In genomic region chr14:43894534-43894933, GRCh38 we compare ENCODE assay signal across 10 cellular contexts.
DNase-seq lines count a peak whose midpoint lies in the region; TF ChIP-seq lines count a peak whose summit lies in the region.
"Had no signal": no experiment of that assay in that cellular context is flagged by ENCODE, and none has a peak within 500 bp of the region (broad histone marks: within the 10 kb centered on the region; RNA-seq: fewer than 3 reads in every experiment).

No MANE protein-coding gene starts in this region.

- no peak overlapping the region for H3K4me3 Mint-ChIP-seq in glutamatergic neuron (ENCODE audit: unreplicated experiment)
- H3K4me3 Mint-ChIP-seq: stimulated activated naive CD8-positive, alpha-beta T cell treated with anti-CD3 and anti-CD28 coated beads, Interleukin-15, Interleukin-2, amounts not matched to agents 100 ng/mL and 50 ng/mL, for 24 hours had no signal

- no peaks in the 10 kb centered on the region for H3K79me2 ChIP-seq in OCI-LY3 (ENCODE audit: low read length)

- no peak overlapping the region for H3K27ac Mint-ChIP-seq in glutamatergic neuron (ENCODE audit: unreplicated experiment)
- H3K27ac Mint-ChIP-seq: stimulated activated naive CD8-positive, alpha-beta T cell treated with anti-CD3 and anti-CD28 coated beads, Interleukin-15, Interleukin-2, amounts not matched to agents 100 ng/mL and 50 ng/mL, for 24 hours had no signal

- TF ChIP-seq CTCF in OCI-LY3 (IDR thresholded peaks at IDR 0.05; ENCODE audit: low read depth, low read length) (peak; percentile 71), glutamatergic neuron (IDR thresholded peaks at IDR 0.05; ENCODE audit: partially characterized antibody, unreplicated experiment) (peak; percentile 92)

- H3K27me3 ChIP-seq in H7 (ENCODE audit: control insufficient read depth, insufficient read depth, low read length) (no peaks in the 10 kb centered on the region), OCI-LY3 (ENCODE audit: low read depth, low read length) (no peaks in the 10 kb centered on the region)

- H3K4me1 ChIP-seq in OCI-LY3 (ENCODE audit: low read length): no peaks in the 10 kb centered on the region; the same call in 1 of the 2 replicates

- H3K9ac ChIP-seq in OCI-LY3 (ENCODE audit: low read length): no peak overlapping the region

- DNase-seq in DMS53 treated with DMSO at 0.1 percent for 48 hours (lab: John Stamatoyannopoulos, UW; ENCODE audit: unreplicated experiment): peak; percentile 22
- peak; percentile 10 for DNase-seq in H7
- DNase-seq in glutamatergic neuron: no peak
- DNase-seq in middle frontal gyrus (ENCODE audit: extremely low spot score, low spot score): no peak
- no peak for DNase-seq in 8988T
- DNase-seq in central memory CD4-positive, alpha-beta T cell: no peak
- DNase-seq in activated CD4-positive, alpha-beta T cell treated with anti-CD3 and anti-CD28 coated beads for 4 hours: no peak

- H3K9me3 Mint-ChIP-seq in glutamatergic neuron (ENCODE audit: unreplicated experiment): no peaks in the 10 kb centered on the region

- H3K9me3 ChIP-seq in OCI-LY3 (ENCODE audit: insufficient read depth, low read length): no peaks in the 10 kb centered on the region

- H3K36me3 Mint-ChIP-seq in glutamatergic neuron (ENCODE audit: unreplicated experiment): no peaks in the 10 kb centered on the region

- H3K4me3 ChIP-seq in H7 (ENCODE audit: insufficient read depth, low read depth, low read length) (no peak overlapping the region), OCI-LY3 (ENCODE audit: low read length) (no peak overlapping the region)
- H3K4me3 ChIP-seq: lung had no signal

- no peaks in the 10 kb centered on the region for H3K4me1 Mint-ChIP-seq in glutamatergic neuron (ENCODE audit: low read depth, unreplicated experiment)

- H3K36me3 ChIP-seq in H7 (replicated peaks; ENCODE audit: control insufficient read depth, insufficient read depth, low read length) (no peaks in the 10 kb centered on the region), OCI-LY3 (replicated peaks; ENCODE audit: low read depth, low read length) (no peaks in the 10 kb centered on the region)

- H3K27me3 Mint-ChIP-seq in glutamatergic neuron (ENCODE audit: unreplicated experiment): no peaks in the 10 kb centered on the region
- H3K27me3 Mint-ChIP-seq: stimulated activated naive CD8-positive, alpha-beta T cell treated with anti-CD3 and anti-CD28 coated beads, Interleukin-15, Interleukin-2, amounts not matched to agents 100 ng/mL and 50 ng/mL, for 24 hours had no signal

- H3K27ac ChIP-seq in OCI-LY3 (ENCODE audit: low read length): no peak overlapping the region

- no peak overlapping the region for H3K4me2 ChIP-seq in OCI-LY3 (ENCODE audit: low read length)

- H2AFZ ChIP-seq in OCI-LY3 (ENCODE audit: low read depth, low read length): no peak overlapping the region

- no peaks in the 10 kb centered on the region for H4K20me1 ChIP-seq in OCI-LY3 (ENCODE audit: insufficient read depth, low read length)

Comparison
In these comparisons a context has a peak if more than half of its experiments do, and no peak if none do; other contexts are left out.
1. DNase-seq: peak in DMS53 treated with DMSO at 0.1 percent for 48 hours (single experiment) and H7 (single experiment); none in glutamatergic neuron (single experiment), middle frontal gyrus (single experiment), 8988T (single experiment), central memory CD4-positive, alpha-beta T cell (single experiment) and activated CD4-positive, alpha-beta T cell treated with anti-CD3 and anti-CD28 coated beads for 4 hours (0 of 2).